8 cellular contexts compared by ENCODE assay signal in genomic region chr5:79025054-79025465, GRCh38. TPM values are rescaled to one million over a fixed set of nuclear protein-coding genes. Genes with fewer than 3 reads are reported as not detected.
A peak's percentile ranks its signal among the peaks of the same experiment; 100 is the strongest.
DNase-seq lines count a peak whose midpoint lies in the region; ATAC-seq and TF ChIP-seq lines count a peak whose summit lies in the region.

No MANE protein-coding gene starts in this region.

- no peaks in the 10 kb centered on the region for H3K27me3 ChIP-seq in dorsolateral prefrontal cortex
- peaks cover 5% of the 10 kb centered on the region for H3K27me3 ChIP-seq in lower lobe of right lung (ENCODE audit: low read depth)

- intact Hi-C loops in dorsolateral prefrontal cortex (cut with DNase I) = loop anchor here (2.0 to 5.0 kb wide), 4 partner anchors 108 to 1058 kb away; no protein-coding TSS in a partner anchor
- intact Hi-C loops in lower lobe of right lung (cut with DNase I) = no loop called here

- H3K27ac ChIP-seq in 22Rv1 = no peak overlapping the region
- H3K27ac ChIP-seq in dorsolateral prefrontal cortex = peak overlapping the region in 11 of 59 donors; percentile 12 to 59 (median 30)
- H3K27ac ChIP-seq in lower lobe of right lung = no peak overlapping the region

- peak; percentile 71 to 76 for ATAC-seq in lower lobe of right lung
- ATAC-seq in GM21360 (IDR thresholded peaks at IDR 0.05; ENCODE audit: unreplicated experiment) = no peak

- H3K9me3 ChIP-seq in lower lobe of right lung = no peaks in the 10 kb centered on the region

- peak overlapping the region; percentile 20; the same call in 1 of the 2 replicates for H3K4me3 ChIP-seq in GM12865 (ENCODE audit: low read depth, low read length)
- H3K4me3 ChIP-seq in dorsolateral prefrontal cortex = peak overlapping the region in 58 of 59 donors; percentile 18 to 64 (median 48)
- H3K4me3 ChIP-seq in lower lobe of right lung = peak overlapping the region; percentile 22

- TF ChIP-seq CTCF in 22Rv1 (IDR thresholded peaks at IDR 0.05) (peak; percentile 99), GM12865 (IDR thresholded peaks at IDR 0.05; ENCODE audit: insufficient read depth, low read depth, low read length, missing control alignments) (peak; percentile 87), dorsolateral prefrontal cortex (IDR thresholded peaks at IDR 0.05 in 54 of 56, conservative IDR thresholded peaks at IDR 0.05 in 2 of 56; ENCODE audit: low read depth in 1 of 56, partially characterized antibody in 56 of 56) (peak; percentile 80 to 100 (median 95)), lower lobe of right lung (IDR thresholded peaks at IDR 0.05) (peak; percentile 94)

- no peaks in the 10 kb centered on the region for H3K36me3 ChIP-seq in lower lobe of right lung

- H3K4me1 ChIP-seq in lower lobe of right lung = peaks cover 9% of the 10 kb centered on the region

- peak; percentile 66 for DNase-seq in GM12865 (ENCODE audit: low read depth)
- peak; percentile 60 for DNase-seq in NCI-H2171 treated with DMSO at 0.1 percent for 48 hours (lab: John Stamatoyannopoulos, UW)
- DNase-seq in activated CD4-positive, alpha-beta T cell treated with anti-CD3 and anti-CD28 coated beads for 4 hours = peak; percentile 21 to 24
- DNase-seq in dorsolateral prefrontal cortex = peak in 9 of 10 donors; percentile 27 to 70 (median 51)
- DNase-seq in lower lobe of right lung = peak; percentile 62
- peak; percentile 6 to 15 (median 13) for DNase-seq in stimulated activated CD4-positive, alpha-beta T cell treated with anti-CD3 and anti-CD28 coated beads, TNF-alpha, amount 100 ng/mL, for 4 hours (ENCODE audit: low read depth in 3 of 3)

RNA-seq across cellular contexts. Expression of gene ARSB, which starts 40.0 kb away (rescaled TPM):
- total RNA-seq in dorsolateral prefrontal cortex (10 to 100 TPM in 109 of 120 experiments, 1 to 10 TPM in 11; 8.2 to 18.0 (median 12.7) TPM), lower lobe of right lung (21.6 TPM)

RNA-seq across cellular contexts. Expression of gene DMGDH, which starts 44.4 kb away (rescaled TPM):
- total RNA-seq in dorsolateral prefrontal cortex = 10 to 100 TPM in 6 of 120 experiments, 1 to 10 TPM in 114; 2.2 to 12.0 (median 5.8) TPM
- 1.3 TPM for total RNA-seq in lower lobe of right lung

RNA-seq across cellular contexts. Expression of gene BHMT2, which starts 44.5 kb away (rescaled TPM):
- total RNA-seq in dorsolateral prefrontal cortex = 10 to 100 TPM in 7 of 120 experiments, 1 to 10 TPM in 113; 1.3 to 14.9 (median 4.8) TPM
- total RNA-seq in lower lobe of right lung = 3.9 TPM

Comparison
In these comparisons a context has a peak if more than half of its experiments do, and no peak if none do; other contexts are left out.
1. DNase-seq: peak in every context shown above with its lines; median percentile 66 in GM12865; 62 in lower lobe of right lung; 60 in NCI-H2171 treated with DMSO at 0.1 percent for 48 hours; 51 in dorsolateral prefrontal cortex; 22 in activated CD4-positive, alpha-beta T cell treated with anti-CD3 and anti-CD28 coated beads for 4 hours; 13 in stimulated activated CD4-positive, alpha-beta T cell treated with anti-CD3 and anti-CD28 coated beads, TNF-alpha, amount 100 ng/mL, for 4 hours.